ENCODE assay signal across 17 cellular contexts in the genomic region with DNA sequence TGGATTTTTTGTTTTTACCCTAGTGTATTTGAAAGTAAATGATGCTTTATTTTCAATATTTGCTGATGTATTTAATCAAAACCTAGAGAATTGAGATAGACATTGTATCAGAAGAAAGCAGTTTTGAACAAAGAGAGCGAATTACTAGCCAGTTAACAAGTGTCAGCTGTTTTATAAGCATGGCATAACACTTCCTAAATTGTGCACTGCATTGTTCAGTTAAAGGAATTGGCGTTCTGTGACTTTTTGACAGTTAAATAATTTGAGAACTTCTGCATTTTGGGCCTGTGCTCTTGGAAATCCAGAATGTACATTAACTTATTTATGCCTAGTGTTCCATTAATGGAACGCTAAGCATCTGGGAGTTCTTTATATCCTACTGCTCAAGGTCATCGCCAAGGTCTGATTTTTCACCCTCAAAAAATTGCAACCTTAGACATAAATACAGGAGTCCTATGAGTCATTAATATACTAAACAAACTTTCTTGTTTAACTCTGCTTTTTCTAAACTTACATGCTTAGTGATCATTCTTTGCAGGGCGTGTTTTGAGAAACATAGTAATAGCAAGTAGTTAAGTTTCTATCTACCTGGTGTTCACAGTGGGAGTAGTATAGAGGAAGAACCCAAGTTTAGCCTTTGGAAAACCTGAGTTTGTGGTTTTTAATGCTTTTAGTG. TPM values are rescaled to one million over a fixed set of nuclear protein-coding genes. Genes with fewer than 3 reads are reported as not detected.
DNase-seq lines count a peak whose midpoint lies in the region; ATAC-seq, FAIRE-seq and TF ChIP-seq lines count a peak whose summit lies in the region.
"Had no signal": no experiment of that assay in that cellular context is flagged by ENCODE, and none has a peak within 500 bp of the region (broad histone marks: within the 10 kb centered on the region; RNA-seq: fewer than 3 reads in every experiment).

No MANE protein-coding gene starts in this region.

- H3K36me3 Mint-ChIP-seq in stimulated activated effector memory CD8-positive, alpha-beta T cell treated with anti-CD3 and anti-CD28 coated beads, Interleukin-12 subunit alpha, Interleukin-12 subunit beta, amount 100 ng/mL, for 72 hours = peaks cover 2% of the 10 kb centered on the region

- peaks cover 7% of the 10 kb centered on the region; the same call in 1 of the 2 replicates for H3K36me3 ChIP-seq in PC-9 (ENCODE audit: low read depth)
- H3K36me3 ChIP-seq: right lobe of liver, WERI-Rb-1 had no signal

- H3F3A ChIP-seq in PC-9 (ENCODE audit: insufficient read depth, low read depth) = peaks cover 10% of the 10 kb centered on the region

- intact Hi-C loops in PC-9 (cut with micrococcal nuclease; ENCODE audit: unreplicated experiment) = no loop called here

- BruUV-seq in PC-9 (replicated peaks; lab: Mats Ljungman, UMichigan) = no TSS peak

- no peak for TF ChIP-seq CTCF in A549 (IDR thresholded peaks at IDR 0.05)
- no peak for TF ChIP-seq CTCF in PC-9 (conservative IDR thresholded peaks at IDR 0.05)
- no peak for TF ChIP-seq CTCF in fibroblast of villous mesenchyme (IDR thresholded peaks at IDR 0.05; ENCODE audit: insufficient read depth, low read depth, low read length)

- no peaks in the 10 kb centered on the region for H3K9me3 Mint-ChIP-seq in stimulated activated effector memory CD8-positive, alpha-beta T cell treated with anti-CD3 and anti-CD28 coated beads, Interleukin-12 subunit alpha, Interleukin-12 subunit beta, amount 100 ng/mL, for 72 hours
- H3K9me3 Mint-ChIP-seq: GM23338 had no signal

- no peak for TF ChIP-seq POLR2A in A549 (IDR thresholded peaks at IDR 0.05; ENCODE audit: low read length)

- no peaks in the 10 kb centered on the region for H3K27me3 ChIP-seq in PC-9 (ENCODE audit: insufficient read depth, low read depth)
- H3K27me3 ChIP-seq: body of pancreas, right lobe of liver, tibial artery had no signal

- peaks cover 81% of the 10 kb centered on the region for H3K4me1 Mint-ChIP-seq in stimulated activated effector memory CD8-positive, alpha-beta T cell treated with anti-CD3 and anti-CD28 coated beads, Interleukin-12 subunit alpha, Interleukin-12 subunit beta, amount 100 ng/mL, for 72 hours

- H3K79me2 ChIP-seq in PC-9 (ENCODE audit: low read depth) = peaks cover 80% of the 10 kb centered on the region

- WGBS in A549 (ENCODE audit: missing lambda C conversion rate) = 84% methylated on average over 5 of the region's 5 CpGs

- TF ChIP-seq EP300 in A549 (IDR thresholded peaks at IDR 0.05) = no peak

- H2AFZ ChIP-seq in PC-9 = no peak overlapping the region
- H2AFZ ChIP-seq: GM23338 had no signal

- ATAC-seq in A549 (no peak), HG03175 (IDR thresholded peaks at IDR 0.05; ENCODE audit: unreplicated experiment) (no peak)
- no peak for ATAC-seq in stimulated activated effector memory CD8-positive, alpha-beta T cell treated with anti-CD3 and anti-CD28 coated beads, Interleukin-12 subunit alpha, Interleukin-12 subunit beta, amount 100 ng/mL, for 72 hours
- ATAC-seq: body of pancreas, GM23338 had no signal

- H3K9me2 ChIP-seq in PC-9 (ENCODE audit: insufficient read depth) = no peaks in the 10 kb centered on the region

- H3K4me3 ChIP-seq in A549 (no peak overlapping the region), PC-9 (no peak overlapping the region), fibroblast of villous mesenchyme (ENCODE audit: low read depth, low read length) (no peak overlapping the region)
- H3K4me3 ChIP-seq: body of pancreas, GM23338, right lobe of liver, tibial artery had no signal

- no peaks in the 10 kb centered on the region for H3K9me3 ChIP-seq in A549
- no peaks in the 10 kb centered on the region for H3K9me3 ChIP-seq in PC-9 (ENCODE audit: insufficient read depth, low read depth)
- H3K9me3 ChIP-seq: body of pancreas, right lobe of liver, tibial artery had no signal

- no peak for FAIRE-seq in A549 (lab: Jason Lieb, UNC)
- peak; percentile 52 for FAIRE-seq in GM19239 (lab: Jason Lieb, UNC)

- no peak for TF ChIP-seq RAD21 in A549 (conservative IDR thresholded peaks at IDR 0.05 in 1 of 2, IDR thresholded peaks at IDR 0.05 in 1 of 2)

- no peak overlapping the region for H3K27ac ChIP-seq in A549
- peak overlapping the region; percentile 31; the same call in 1 of the 2 replicates for H3K27ac ChIP-seq in PC-9
- H3K27ac ChIP-seq: right lobe of liver, tibial artery, WERI-Rb-1 had no signal

- peak overlapping the region; percentile 12 for H3K4me2 ChIP-seq in A549
- no peak overlapping the region for H3K4me2 ChIP-seq in PC-9
- H3K4me2 ChIP-seq: GM23338 had no signal

- DNase-seq in A549 (ENCODE audit: low read depth in 1 of 2, low spot score in 1 of 2) (no peak), GM19239 (ENCODE audit: insufficient read length, low spot score) (no peak), PC-9 (no peak), fibroblast of villous mesenchyme (ENCODE audit: low read depth) (peak; percentile 21), mesenteric fat pad (ENCODE audit: low spot score) (no peak), islet precursor cell (no peak)
- no peak for DNase-seq in stimulated activated effector memory CD8-positive, alpha-beta T cell treated with anti-CD3 and anti-CD28 coated beads, Interleukin-12 subunit alpha, Interleukin-12 subunit beta, amount 100 ng/mL, for 72 hours (ENCODE audit: low spot score in 2 of 2)
- DNase-seq: body of pancreas; DMS79 treated with DMSO at 0.1 percent for 48 hours; NCI-H1436; NCI-H345; right lobe of liver; stimulated activated CD4-positive, alpha-beta T cell treated with anti-CD3 and anti-CD28 coated beads, Interleukin-4, amount 100 ng/mL, for 24 hours; tibial artery; WERI-Rb-1 had no signal

- H3K4me1 ChIP-seq in A549 = peaks cover 50% of the 10 kb centered on the region
- peaks cover 29% of the 10 kb centered on the region for H3K4me1 ChIP-seq in PC-9 (replicated peaks; ENCODE audit: insufficient read depth)

- CTCF ChIA-PET in A549 (lab: Yijun Ruan, JAX) = no interaction called here
- CTCF ChIA-PET in PC-9 (lab: Charles Lee) = no interaction called here

- no peak overlapping the region for H3K27ac Mint-ChIP-seq in stimulated activated effector memory CD8-positive, alpha-beta T cell treated with anti-CD3 and anti-CD28 coated beads, Interleukin-12 subunit alpha, Interleukin-12 subunit beta, amount 100 ng/mL, for 72 hours

- H3K4me3 Mint-ChIP-seq in stimulated activated effector memory CD8-positive, alpha-beta T cell treated with anti-CD3 and anti-CD28 coated beads, Interleukin-12 subunit alpha, Interleukin-12 subunit beta, amount 100 ng/mL, for 72 hours = no peak overlapping the region
- H3K4me3 Mint-ChIP-seq: GM23338 had no signal

- POLR2A ChIA-PET in A549 (lab: Yijun Ruan, JAX) (interaction anchor here (0.7 kb wide), 1 partner anchor 31 kb away, joined by 3 read pairs; a partner anchor contains a TSS), PC-9 (lab: Charles Lee; ENCODE audit: unreplicated experiment) (no interaction called here)

- H4K20me1 ChIP-seq in PC-9 (ENCODE audit: insufficient read depth) = no peaks in the 10 kb centered on the region

TF ChIP-seq in A549, 52 proteins besides CTCF, POLR2A, EP300 and RAD21:
- TF ChIP-seq SREBF2 (IDR thresholded peaks at IDR 0.05) (no peak), CHD4 (IDR thresholded peaks at IDR 0.05; ENCODE audit: borderline replicate concordance) (no peak), NR3C1 (IDR thresholded peaks at IDR 0.05) (no peak), EHF (CRISPR knock-in tag; IDR thresholded peaks at IDR 0.05) (no peak), HOXA7 (CRISPR knock-in tag; IDR thresholded peaks at IDR 0.05) (no peak), EHMT2 (IDR thresholded peaks at IDR 0.05; ENCODE audit: low read depth) (no peak), FOSL2 (IDR thresholded peaks at IDR 0.05) (no peak), FOSL2 (CRISPR knock-in tag; IDR thresholded peaks at IDR 0.05) (no peak), HOXB13 (CRISPR knock-in tag; IDR thresholded peaks at IDR 0.05; ENCODE audit: low read depth) (no peak), RCOR1 (IDR thresholded peaks at IDR 0.05; ENCODE audit: low read depth, low read length) (no peak), TFCP2L1 (CRISPR knock-in tag; IDR thresholded peaks at IDR 0.05) (no peak), CHD2 (IDR thresholded peaks at IDR 0.05; ENCODE audit: low read length, partially characterized antibody) (no peak), KDM5A (IDR thresholded peaks at IDR 0.05) (no peak), GATA3 (IDR thresholded peaks at IDR 0.05; ENCODE audit: borderline replicate concordance) (no peak), ZNF302 (CRISPR knock-in tag; IDR thresholded peaks at IDR 0.05) (no peak), PHF8 (IDR thresholded peaks at IDR 0.05; ENCODE audit: borderline replicate concordance, low read depth) (no peak), HDAC2 (IDR thresholded peaks at IDR 0.05) (no peak)

RNA-seq across cellular contexts. Expression of a gene that starts 31.1 kb away (rescaled TPM):
- polyA plus RNA-seq in A549 (2011; rRNA removed) (40.8 and 41.5 TPM in 2 replicates), A549 (2017; fragmentation: RNase III; extraction: RNeasy Plus Mini Kit Qiagen cat#74134 plus additional on column Dnase treatment) (18.0 to 19.1 TPM (median 18.3 TPM) in 3 replicates)
- polyA plus RNA-seq in A549 (2012; cell fraction: cytosol; rRNA removed) = 10.9 and 12.1 TPM in 2 replicates
- 7.9 and 10.9 TPM in 2 replicates for polyA plus RNA-seq in A549 (2012; cell fraction: nucleus; rRNA removed)
- 12.9 and 15.3 TPM in 2 replicates for polyA minus RNA-seq in A549 (2011; rRNA and poly(A)+ RNA removed)
- total RNA-seq in PC-9 (2021) (55.0 and 66.6 TPM in 2 replicates), fibroblast of villous mesenchyme (30.0 and 44.9 TPM in 2 replicates), mesenteric fat pad (23.5 TPM)
